ENCODE assay signal across 20 cellular contexts in genomic region chr3:56899078-56899477, GRCh38.
DNase-seq lines count a peak whose midpoint lies in the region; ATAC-seq and TF ChIP-seq lines count a peak whose summit lies in the region.
"Had no signal": no experiment of that assay in that cellular context is flagged by ENCODE, and none has a peak within 500 bp of the region (broad histone marks: within the 10 kb centered on the region; RNA-seq: fewer than 3 reads in every experiment).

No MANE protein-coding gene starts in this region.

- DNase-seq in activated CD8-positive, alpha-beta T cell treated with anti-CD3 and anti-CD28 coated beads for 36 hours, result no peak
- DNase-seq in activated CD8-positive, alpha-beta T cell treated with anti-CD3 and anti-CD28 coated beads, Interleukin-2, amount 10 ng/mL, durations not matched to agents 7 days and 5 days, result no peak
- DNase-seq in COLO668 (lab: John Stamatoyannopoulos, UW; ENCODE audit: unreplicated experiment) (peak; percentile 4), upper lobe of right lung (no peak)
- no peak for DNase-seq in activated T-helper 2 cell treated with anti-CD3 and anti-CD28 coated beads, Interferon-gamma antibody, Interleukin-2, Interleukin-4, amounts not matched to agents 10 μg/mL and 5 μg/mL and 100 μg/mL, durations not matched to agents 14 hours and 24 hours and 36 hours (ENCODE audit: low spot score)
- DNase-seq: Caco-2, DMS153, HCEC 1CT, NCI-H1092 treated with DMSO at 0.1 percent for 48 hours, NCI-H146, NCI-H2029 treated with DMSO at 0.1 percent for 48 hours, NCI-H2171 treated with DMSO at 0.1 percent for 48 hours, NCI-H774, Peyer's patch had no signal

- POLR2A ChIA-PET in activated CD8-positive, alpha-beta T cell treated with anti-CD3 and anti-CD28 coated beads for 36 hours (lab: Charles Lee), result interaction anchor here (1.3 to 2.5 kb wide), 3 partner anchors 9 to 18 kb away, joined by 3 to 7 read pairs (median 4); no protein-coding TSS in a partner anchor
- POLR2A ChIA-PET in activated CD8-positive, alpha-beta T cell treated with anti-CD3 and anti-CD28 coated beads, Interleukin-2, amount 10 ng/mL, durations not matched to agents 7 days and 5 days (lab: Charles Lee), result no interaction called here

- H3K27me3 ChIP-seq in upper lobe of right lung, result no peaks in the 10 kb centered on the region
- H3K27me3 ChIP-seq: Peyer's patch had no signal

- H3K9me3 ChIP-seq in upper lobe of right lung, result no peaks in the 10 kb centered on the region
- H3K9me3 ChIP-seq: A549, Caco-2, Peyer's patch had no signal

- H3K36me3 Mint-ChIP-seq in activated CD8-positive, alpha-beta T cell treated with anti-CD3 and anti-CD28 coated beads for 36 hours (ENCODE audit: low read depth), result peaks cover 14% of the 10 kb centered on the region
- H3K36me3 Mint-ChIP-seq in activated CD8-positive, alpha-beta T cell treated with anti-CD3 and anti-CD28 coated beads, Interleukin-2, amount 10 ng/mL, durations not matched to agents 7 days and 5 days (ENCODE audit: low read depth), result peaks cover 43% of the 10 kb centered on the region
- H3K36me3 Mint-ChIP-seq in activated T-helper 2 cell treated with anti-CD3 and anti-CD28 coated beads, Interferon-gamma antibody, Interleukin-2, Interleukin-4, amounts not matched to agents 10 μg/mL and 5 μg/mL and 100 μg/mL, durations not matched to agents 14 hours and 24 hours and 36 hours (ENCODE audit: low read depth), result peaks cover 43% of the 10 kb centered on the region

- no peak for TF ChIP-seq CTCF in activated CD8-positive, alpha-beta T cell treated with anti-CD3 and anti-CD28 coated beads for 36 hours (IDR thresholded peaks at IDR 0.05)
- no peak for TF ChIP-seq CTCF in upper lobe of right lung (IDR thresholded peaks at IDR 0.05)

- peak overlapping the region; percentile 38 for H3K27ac Mint-ChIP-seq in activated CD8-positive, alpha-beta T cell treated with anti-CD3 and anti-CD28 coated beads for 36 hours
- no peak overlapping the region for H3K27ac Mint-ChIP-seq in activated CD8-positive, alpha-beta T cell treated with anti-CD3 and anti-CD28 coated beads, Interleukin-2, amount 10 ng/mL, durations not matched to agents 7 days and 5 days
- peak overlapping the region; percentile 49 for H3K27ac Mint-ChIP-seq in activated T-helper 2 cell treated with anti-CD3 and anti-CD28 coated beads, Interferon-gamma antibody, Interleukin-2, Interleukin-4, amounts not matched to agents 10 μg/mL and 5 μg/mL and 100 μg/mL, durations not matched to agents 14 hours and 24 hours and 36 hours
- H3K27ac Mint-ChIP-seq: B cell, GM23338 had no signal

- no peaks in the 10 kb centered on the region for H3K9me3 Mint-ChIP-seq in activated CD8-positive, alpha-beta T cell treated with anti-CD3 and anti-CD28 coated beads for 36 hours
- H3K9me3 Mint-ChIP-seq in activated CD8-positive, alpha-beta T cell treated with anti-CD3 and anti-CD28 coated beads, Interleukin-2, amount 10 ng/mL, durations not matched to agents 7 days and 5 days (ENCODE audit: insufficient read depth), result no peaks in the 10 kb centered on the region
- no peaks in the 10 kb centered on the region for H3K9me3 Mint-ChIP-seq in activated T-helper 2 cell treated with anti-CD3 and anti-CD28 coated beads, Interferon-gamma antibody, Interleukin-2, Interleukin-4, amounts not matched to agents 10 μg/mL and 5 μg/mL and 100 μg/mL, durations not matched to agents 14 hours and 24 hours and 36 hours
- H3K9me3 Mint-ChIP-seq: GM23338 had no signal

- CTCF ChIA-PET in activated CD8-positive, alpha-beta T cell treated with anti-CD3 and anti-CD28 coated beads for 36 hours (lab: Charles Lee), result interaction anchor here (1.5 to 2.8 kb wide), 2 partner anchors 10 to 15 kb away, joined by 3 to 7 read pairs; no protein-coding TSS in a partner anchor
- CTCF ChIA-PET in activated CD8-positive, alpha-beta T cell treated with anti-CD3 and anti-CD28 coated beads, Interleukin-2, amount 10 ng/mL, durations not matched to agents 7 days and 5 days (lab: Charles Lee), result no interaction called here

- no peak overlapping the region for H3K4me3 ChIP-seq in upper lobe of right lung
- H3K4me3 ChIP-seq: A549, GM23338, Peyer's patch had no signal

- H3K36me3 ChIP-seq in upper lobe of right lung, result no peaks in the 10 kb centered on the region
- H3K36me3 ChIP-seq: Peyer's patch had no signal

- ATAC-seq in activated CD8-positive, alpha-beta T cell treated with anti-CD3 and anti-CD28 coated beads for 36 hours, result no peak
- ATAC-seq in activated CD8-positive, alpha-beta T cell treated with anti-CD3 and anti-CD28 coated beads, Interleukin-2, amount 10 ng/mL, durations not matched to agents 7 days and 5 days, result no peak
- no peak for ATAC-seq in upper lobe of right lung
- no peak for ATAC-seq in HG03520 (IDR thresholded peaks at IDR 0.05; ENCODE audit: unreplicated experiment)
- no peak for ATAC-seq in HG03442 (IDR thresholded peaks at IDR 0.05; ENCODE audit: unreplicated experiment)
- ATAC-seq: A549, GM23338, SK-N-SH treated with all-trans-retinoic acid at 6 μM for 48 hours had no signal

- H3K27ac ChIP-seq in upper lobe of right lung, result peak overlapping the region; percentile 6
- H3K27ac ChIP-seq: A549, Peyer's patch had no signal

- no peaks in the 10 kb centered on the region for H3K27me3 Mint-ChIP-seq in activated CD8-positive, alpha-beta T cell treated with anti-CD3 and anti-CD28 coated beads for 36 hours
- no peaks in the 10 kb centered on the region for H3K27me3 Mint-ChIP-seq in activated CD8-positive, alpha-beta T cell treated with anti-CD3 and anti-CD28 coated beads, Interleukin-2, amount 10 ng/mL, durations not matched to agents 7 days and 5 days (ENCODE audit: low read depth)
- no peaks in the 10 kb centered on the region for H3K27me3 Mint-ChIP-seq in activated T-helper 2 cell treated with anti-CD3 and anti-CD28 coated beads, Interferon-gamma antibody, Interleukin-2, Interleukin-4, amounts not matched to agents 10 μg/mL and 5 μg/mL and 100 μg/mL, durations not matched to agents 14 hours and 24 hours and 36 hours (ENCODE audit: low read depth)
- H3K27me3 Mint-ChIP-seq: B cell had no signal

- H3K4me3 Mint-ChIP-seq in activated CD8-positive, alpha-beta T cell treated with anti-CD3 and anti-CD28 coated beads for 36 hours, result no peak overlapping the region
- no peak overlapping the region for H3K4me3 Mint-ChIP-seq in activated CD8-positive, alpha-beta T cell treated with anti-CD3 and anti-CD28 coated beads, Interleukin-2, amount 10 ng/mL, durations not matched to agents 7 days and 5 days
- H3K4me3 Mint-ChIP-seq in activated T-helper 2 cell treated with anti-CD3 and anti-CD28 coated beads, Interferon-gamma antibody, Interleukin-2, Interleukin-4, amounts not matched to agents 10 μg/mL and 5 μg/mL and 100 μg/mL, durations not matched to agents 14 hours and 24 hours and 36 hours (ENCODE audit: low read depth), result no peak overlapping the region
- H3K4me3 Mint-ChIP-seq: B cell, GM23338 had no signal

- intact Hi-C loops in activated CD8-positive, alpha-beta T cell treated with anti-CD3 and anti-CD28 coated beads for 36 hours (cut with micrococcal nuclease), result no loop called here
- intact Hi-C loops in activated T-helper 2 cell treated with anti-CD3 and anti-CD28 coated beads, Interferon-gamma antibody, Interleukin-2, Interleukin-4, amounts not matched to agents 10 μg/mL and 5 μg/mL and 100 μg/mL, durations not matched to agents 14 hours and 24 hours and 36 hours (cut with micrococcal nuclease), result no loop called here
- intact Hi-C loops in upper lobe of right lung (cut with DNase I), result no loop called here

- H3K4me1 Mint-ChIP-seq in activated CD8-positive, alpha-beta T cell treated with anti-CD3 and anti-CD28 coated beads for 36 hours (ENCODE audit: low read depth), result peaks cover 69% of the 10 kb centered on the region
- peaks cover 61% of the 10 kb centered on the region for H3K4me1 Mint-ChIP-seq in activated CD8-positive, alpha-beta T cell treated with anti-CD3 and anti-CD28 coated beads, Interleukin-2, amount 10 ng/mL, durations not matched to agents 7 days and 5 days (ENCODE audit: low read depth)
- H3K4me1 Mint-ChIP-seq in activated T-helper 2 cell treated with anti-CD3 and anti-CD28 coated beads, Interferon-gamma antibody, Interleukin-2, Interleukin-4, amounts not matched to agents 10 μg/mL and 5 μg/mL and 100 μg/mL, durations not matched to agents 14 hours and 24 hours and 36 hours (ENCODE audit: low read depth), result peaks cover 51% of the 10 kb centered on the region
- H3K4me1 Mint-ChIP-seq: GM23338 had no signal

- H3K4me1 ChIP-seq in upper lobe of right lung, result peaks cover 4% of the 10 kb centered on the region
- H3K4me1 ChIP-seq: A549, Caco-2, Peyer's patch had no signal
